In the genomic region with DNA sequence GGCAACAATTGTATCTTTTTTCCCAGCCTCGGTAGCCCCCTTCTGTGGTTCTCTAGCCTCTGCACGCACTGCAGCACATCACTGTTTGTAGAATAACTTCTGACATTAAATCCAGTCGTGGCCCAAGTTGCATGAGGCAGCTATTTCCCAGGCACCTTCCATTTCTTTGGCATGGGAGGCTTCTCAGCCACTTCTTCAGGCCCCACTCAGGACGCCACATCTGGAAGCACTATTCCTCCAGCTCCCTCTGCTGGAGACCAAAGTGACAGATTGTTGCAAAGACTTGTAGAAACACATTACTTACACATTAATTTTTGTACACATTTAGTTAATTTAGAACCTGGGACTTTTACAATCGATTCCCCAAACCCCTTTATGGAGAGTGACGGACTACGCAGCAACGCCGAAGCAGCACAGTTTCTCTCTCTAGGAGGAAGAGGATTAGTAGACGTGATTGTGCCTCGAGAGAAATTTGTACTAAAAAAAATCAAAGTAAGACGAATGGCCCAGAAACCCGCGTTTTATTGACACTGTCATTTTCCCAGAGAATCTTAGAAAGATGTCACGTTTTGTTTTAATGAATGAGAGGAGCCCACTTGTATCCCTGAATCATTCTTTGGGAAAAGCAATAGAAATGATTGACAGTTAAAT, we compare ENCODE assay signal across 1 cellular context.
TF ChIP-seq lines count a peak whose summit lies in the region.

No MANE protein-coding gene starts in this region.

TF ChIP-seq in HepG2, 621 proteins besides CTCF, POLR2A, EP300 and RAD21 (continued from another document and continues in another):
- TF ChIP-seq GATAD2A (CRISPR knock-in tag; IDR thresholded peaks at IDR 0.05) = peak; percentile 35; the same call in 1 of the 2 replicates
- no peak for TF ChIP-seq PAF1 (CRISPR knock-in tag; IDR thresholded peaks at IDR 0.05)
- TF ChIP-seq RNF2 (conservative IDR thresholded peaks at IDR 0.05; ENCODE audit: low read depth) = no peak
- TF ChIP-seq, protein P1, sequence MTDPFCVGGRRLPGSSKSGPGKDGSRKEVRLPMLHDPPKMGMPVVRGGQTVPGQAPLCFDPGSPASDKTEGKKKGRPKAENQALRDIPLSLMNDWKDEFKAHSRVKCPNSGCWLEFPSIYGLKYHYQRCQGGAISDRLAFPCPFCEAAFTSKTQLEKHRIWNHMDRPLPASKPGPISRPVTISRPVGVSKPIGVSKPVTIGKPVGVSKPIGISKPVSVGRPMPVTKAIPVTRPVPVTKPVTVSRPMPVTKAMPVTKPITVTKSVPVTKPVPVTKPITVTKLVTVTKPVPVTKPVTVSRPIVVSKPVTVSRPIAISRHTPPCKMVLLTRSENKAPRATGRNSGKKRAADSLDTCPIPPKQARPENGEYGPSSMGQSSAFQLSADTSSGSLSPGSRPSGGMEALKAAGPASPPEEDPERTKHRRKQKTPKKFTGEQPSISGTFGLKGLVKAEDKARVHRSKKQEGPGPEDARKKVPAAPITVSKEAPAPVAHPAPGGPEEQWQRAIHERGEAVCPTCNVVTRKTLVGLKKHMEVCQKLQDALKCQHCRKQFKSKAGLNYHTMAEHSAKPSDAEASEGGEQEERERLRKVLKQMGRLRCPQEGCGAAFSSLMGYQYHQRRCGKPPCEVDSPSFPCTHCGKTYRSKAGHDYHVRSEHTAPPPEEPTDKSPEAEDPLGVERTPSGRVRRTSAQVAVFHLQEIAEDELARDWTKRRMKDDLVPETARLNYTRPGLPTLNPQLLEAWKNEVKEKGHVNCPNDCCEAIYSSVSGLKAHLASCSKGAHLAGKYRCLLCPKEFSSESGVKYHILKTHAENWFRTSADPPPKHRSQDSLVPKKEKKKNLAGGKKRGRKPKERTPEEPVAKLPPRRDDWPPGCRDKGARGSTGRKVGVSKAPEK (CRISPR knock-in tag; IDR thresholded peaks at IDR 0.05; ENCODE audit: borderline replicate concordance) = no peak
- TF ChIP-seq ZNF101 (CRISPR knock-in tag; IDR thresholded peaks at IDR 0.05; ENCODE audit: borderline replicate concordance, low read depth) = no peak
- 0 out of 2 replicates have a peak, but pooled peaks have one; percentile 37 for TF ChIP-seq ZNF788 (CRISPR knock-in tag; IDR thresholded peaks at IDR 0.05; ENCODE audit: borderline replicate concordance)
- TF ChIP-seq, protein P2, sequence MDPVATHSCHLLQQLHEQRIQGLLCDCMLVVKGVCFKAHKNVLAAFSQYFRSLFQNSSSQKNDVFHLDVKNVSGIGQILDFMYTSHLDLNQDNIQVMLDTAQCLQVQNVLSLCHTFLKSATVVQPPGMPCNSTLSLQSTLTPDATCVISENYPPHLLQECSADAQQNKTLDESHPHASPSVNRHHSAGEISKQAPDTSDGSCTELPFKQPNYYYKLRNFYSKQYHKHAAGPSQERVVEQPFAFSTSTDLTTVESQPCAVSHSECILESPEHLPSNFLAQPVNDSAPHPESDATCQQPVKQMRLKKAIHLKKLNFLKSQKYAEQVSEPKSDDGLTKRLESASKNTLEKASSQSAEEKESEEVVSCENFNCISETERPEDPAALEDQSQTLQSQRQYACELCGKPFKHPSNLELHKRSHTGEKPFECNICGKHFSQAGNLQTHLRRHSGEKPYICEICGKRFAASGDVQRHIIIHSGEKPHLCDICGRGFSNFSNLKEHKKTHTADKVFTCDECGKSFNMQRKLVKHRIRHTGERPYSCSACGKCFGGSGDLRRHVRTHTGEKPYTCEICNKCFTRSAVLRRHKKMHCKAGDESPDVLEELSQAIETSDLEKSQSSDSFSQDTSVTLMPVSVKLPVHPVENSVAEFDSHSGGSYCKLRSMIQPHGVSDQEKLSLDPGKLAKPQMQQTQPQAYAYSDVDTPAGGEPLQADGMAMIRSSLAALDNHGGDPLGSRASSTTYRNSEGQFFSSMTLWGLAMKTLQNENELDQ (CRISPR knock-in tag; IDR thresholded peaks at IDR 0.05; ENCODE audit: borderline replicate concordance) = 0 out of 2 replicates have a peak, but pooled peaks have one; percentile 9
- TF ChIP-seq KDM5B (CRISPR knock-in tag; IDR thresholded peaks at IDR 0.05; ENCODE audit: borderline replicate concordance) = no peak
- no peak for TF ChIP-seq FOSL2 (CRISPR knock-in tag; IDR thresholded peaks at IDR 0.05)
- peak; percentile 52; the same call in 1 of the 2 replicates for TF ChIP-seq ZNF501 (CRISPR knock-in tag; IDR thresholded peaks at IDR 0.05)
- TF ChIP-seq ZNF747 (CRISPR knock-in tag; IDR thresholded peaks at IDR 0.05; ENCODE audit: borderline replicate concordance) = peak; percentile 48; the same call in 1 of the 2 replicates
- TF ChIP-seq HMGA1 (CRISPR knock-in tag; conservative IDR thresholded peaks at IDR 0.05) = no peak
- TF ChIP-seq, protein P3, sequence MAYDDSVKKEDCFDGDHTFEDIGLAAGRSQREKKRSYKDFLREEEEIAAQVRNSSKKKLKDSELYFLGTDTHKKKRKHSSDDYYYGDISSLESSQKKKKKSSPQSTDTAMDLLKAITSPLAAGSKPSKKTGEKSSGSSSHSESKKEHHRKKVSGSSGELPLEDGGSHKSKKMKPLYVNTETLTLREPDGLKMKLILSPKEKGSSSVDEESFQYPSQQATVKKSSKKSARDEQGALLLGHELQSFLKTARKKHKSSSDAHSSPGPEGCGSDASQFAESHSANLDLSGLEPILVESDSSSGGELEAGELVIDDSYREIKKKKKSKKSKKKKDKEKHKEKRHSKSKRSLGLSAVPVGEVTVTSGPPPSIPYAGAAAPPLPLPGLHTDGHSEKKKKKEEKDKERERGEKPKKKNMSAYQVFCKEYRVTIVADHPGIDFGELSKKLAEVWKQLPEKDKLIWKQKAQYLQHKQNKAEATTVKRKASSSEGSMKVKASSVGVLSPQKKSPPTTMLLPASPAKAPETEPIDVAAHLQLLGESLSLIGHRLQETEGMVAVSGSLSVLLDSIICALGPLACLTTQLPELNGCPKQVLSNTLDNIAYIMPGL (CRISPR knock-in tag; IDR thresholded peaks at IDR 0.05; ENCODE audit: borderline replicate concordance in 1 of 2, low read depth in 1 of 2) = peak in 1 of 2 experiments; percentile 57; a peak in 1 of 4 replicates
- TF ChIP-seq, protein P4, sequence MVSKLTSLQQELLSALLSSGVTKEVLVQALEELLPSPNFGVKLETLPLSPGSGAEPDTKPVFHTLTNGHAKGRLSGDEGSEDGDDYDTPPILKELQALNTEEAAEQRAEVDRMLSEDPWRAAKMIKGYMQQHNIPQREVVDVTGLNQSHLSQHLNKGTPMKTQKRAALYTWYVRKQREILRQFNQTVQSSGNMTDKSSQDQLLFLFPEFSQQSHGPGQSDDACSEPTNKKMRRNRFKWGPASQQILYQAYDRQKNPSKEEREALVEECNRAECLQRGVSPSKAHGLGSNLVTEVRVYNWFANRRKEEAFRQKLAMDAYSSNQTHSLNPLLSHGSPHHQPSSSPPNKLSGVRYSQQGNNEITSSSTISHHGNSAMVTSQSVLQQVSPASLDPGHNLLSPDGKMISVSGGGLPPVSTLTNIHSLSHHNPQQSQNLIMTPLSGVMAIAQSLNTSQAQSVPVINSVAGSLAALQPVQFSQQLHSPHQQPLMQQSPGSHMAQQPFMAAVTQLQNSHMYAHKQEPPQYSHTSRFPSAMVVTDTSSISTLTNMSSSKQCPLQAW (CRISPR knock-in tag; IDR thresholded peaks at IDR 0.05) = peak; percentile 22; the same call in 1 of the 2 replicates
- 0 out of 2 replicates have a peak, but pooled peaks have one; percentile 41 for TF ChIP-seq ZSCAN9 (CRISPR knock-in tag; IDR thresholded peaks at IDR 0.05; ENCODE audit: borderline replicate concordance)
- TF ChIP-seq ZNF644 (CRISPR knock-in tag; IDR thresholded peaks at IDR 0.05; ENCODE audit: low read depth) = no peak
- TF ChIP-seq ZNF335 (CRISPR knock-in tag; IDR thresholded peaks at IDR 0.05) = no peak
- TF ChIP-seq, protein P5, sequence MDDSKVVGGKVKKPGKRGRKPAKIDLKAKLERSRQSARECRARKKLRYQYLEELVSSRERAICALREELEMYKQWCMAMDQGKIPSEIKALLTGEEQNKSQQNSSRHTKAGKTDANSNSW (CRISPR knock-in tag; IDR thresholded peaks at IDR 0.05; ENCODE audit: borderline replicate concordance) = no peak
- no peak for TF ChIP-seq YEATS2 (CRISPR knock-in tag; IDR thresholded peaks at IDR 0.05; ENCODE audit: borderline replicate concordance)
- no peak for TF ChIP-seq FOXO1 (CRISPR knock-in tag; IDR thresholded peaks at IDR 0.05)
- TF ChIP-seq ZSCAN31 (CRISPR knock-in tag; IDR thresholded peaks at IDR 0.05; ENCODE audit: low read depth) = 0 out of 2 replicates have a peak, but pooled peaks have one; percentile 26
- TF ChIP-seq POLR2AphosphoS5 (IDR thresholded peaks at IDR 0.05; ENCODE audit: low read depth, low read length) = no peak
- TF ChIP-seq, protein P6, sequence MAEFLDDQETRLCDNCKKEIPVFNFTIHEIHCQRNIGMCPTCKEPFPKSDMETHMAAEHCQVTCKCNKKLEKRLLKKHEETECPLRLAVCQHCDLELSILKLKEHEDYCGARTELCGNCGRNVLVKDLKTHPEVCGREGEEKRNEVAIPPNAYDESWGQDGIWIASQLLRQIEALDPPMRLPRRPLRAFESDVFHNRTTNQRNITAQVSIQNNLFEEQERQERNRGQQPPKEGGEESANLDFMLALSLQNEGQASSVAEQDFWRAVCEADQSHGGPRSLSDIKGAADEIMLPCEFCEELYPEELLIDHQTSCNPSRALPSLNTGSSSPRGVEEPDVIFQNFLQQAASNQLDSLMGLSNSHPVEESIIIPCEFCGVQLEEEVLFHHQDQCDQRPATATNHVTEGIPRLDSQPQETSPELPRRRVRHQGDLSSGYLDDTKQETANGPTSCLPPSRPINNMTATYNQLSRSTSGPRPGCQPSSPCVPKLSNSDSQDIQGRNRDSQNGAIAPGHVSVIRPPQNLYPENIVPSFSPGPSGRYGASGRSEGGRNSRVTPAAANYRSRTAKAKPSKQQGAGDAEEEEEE (CRISPR knock-in tag; IDR thresholded peaks at IDR 0.05; ENCODE audit: borderline replicate concordance) = no peak
- TF ChIP-seq, protein P7, sequence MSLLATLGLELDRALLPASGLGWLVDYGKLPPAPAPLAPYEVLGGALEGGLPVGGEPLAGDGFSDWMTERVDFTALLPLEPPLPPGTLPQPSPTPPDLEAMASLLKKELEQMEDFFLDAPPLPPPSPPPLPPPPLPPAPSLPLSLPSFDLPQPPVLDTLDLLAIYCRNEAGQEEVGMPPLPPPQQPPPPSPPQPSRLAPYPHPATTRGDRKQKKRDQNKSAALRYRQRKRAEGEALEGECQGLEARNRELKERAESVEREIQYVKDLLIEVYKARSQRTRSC (CRISPR knock-in tag; IDR thresholded peaks at IDR 0.05; ENCODE audit: low read depth) = no peak
- TF ChIP-seq SOX6 (IDR thresholded peaks at IDR 0.05) = no peak
- 0 out of 2 replicates have a peak, but pooled peaks have one; percentile 10 for TF ChIP-seq SOX6 (CRISPR knock-in tag; IDR thresholded peaks at IDR 0.05)
- TF ChIP-seq SALL1 (CRISPR knock-in tag; IDR thresholded peaks at IDR 0.05) = 0 out of 2 replicates have a peak, but pooled peaks have one; percentile 21
- 0 out of 2 replicates have a peak, but pooled peaks have one; percentile 36 for TF ChIP-seq ZBTB7B (CRISPR knock-in tag; IDR thresholded peaks at IDR 0.05)
- TF ChIP-seq ZNF329 (CRISPR knock-in tag; IDR thresholded peaks at IDR 0.05; ENCODE audit: low read depth) = no peak
- TF ChIP-seq, protein P8, sequence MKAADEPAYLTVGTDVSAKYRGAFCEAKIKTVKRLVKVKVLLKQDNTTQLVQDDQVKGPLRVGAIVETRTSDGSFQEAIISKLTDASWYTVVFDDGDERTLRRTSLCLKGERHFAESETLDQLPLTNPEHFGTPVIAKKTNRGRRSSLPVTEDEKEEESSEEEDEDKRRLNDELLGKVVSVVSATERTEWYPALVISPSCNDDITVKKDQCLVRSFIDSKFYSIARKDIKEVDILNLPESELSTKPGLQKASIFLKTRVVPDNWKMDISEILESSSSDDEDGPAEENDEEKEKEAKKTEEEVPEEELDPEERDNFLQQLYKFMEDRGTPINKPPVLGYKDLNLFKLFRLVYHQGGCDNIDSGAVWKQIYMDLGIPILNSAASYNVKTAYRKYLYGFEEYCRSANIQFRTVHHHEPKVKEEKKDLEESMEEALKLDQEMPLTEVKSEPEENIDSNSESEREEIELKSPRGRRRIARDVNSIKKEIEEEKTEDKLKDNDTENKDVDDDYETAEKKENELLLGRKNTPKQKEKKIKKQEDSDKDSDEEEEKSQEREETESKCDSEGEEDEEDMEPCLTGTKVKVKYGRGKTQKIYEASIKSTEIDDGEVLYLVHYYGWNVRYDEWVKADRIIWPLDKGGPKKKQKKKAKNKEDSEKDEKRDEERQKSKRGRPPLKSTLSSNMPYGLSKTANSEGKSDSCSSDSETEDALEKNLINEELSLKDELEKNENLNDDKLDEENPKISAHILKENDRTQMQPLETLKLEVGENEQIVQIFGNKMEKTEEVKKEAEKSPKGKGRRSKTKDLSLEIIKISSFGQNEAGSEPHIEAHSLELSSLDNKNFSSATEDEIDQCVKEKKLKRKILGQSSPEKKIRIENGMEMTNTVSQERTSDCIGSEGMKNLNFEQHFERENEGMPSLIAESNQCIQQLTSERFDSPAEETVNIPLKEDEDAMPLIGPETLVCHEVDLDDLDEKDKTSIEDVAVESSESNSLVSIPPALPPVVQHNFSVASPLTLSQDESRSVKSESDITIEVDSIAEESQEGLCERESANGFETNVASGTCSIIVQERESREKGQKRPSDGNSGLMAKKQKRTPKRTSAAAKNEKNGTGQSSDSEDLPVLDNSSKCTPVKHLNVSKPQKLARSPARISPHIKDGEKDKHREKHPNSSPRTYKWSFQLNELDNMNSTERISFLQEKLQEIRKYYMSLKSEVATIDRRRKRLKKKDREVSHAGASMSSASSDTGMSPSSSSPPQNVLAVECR (CRISPR knock-in tag; IDR thresholded peaks at IDR 0.05; ENCODE audit: borderline replicate concordance) = no peak
- no peak for TF ChIP-seq ZFAT (CRISPR knock-in tag; conservative IDR thresholded peaks at IDR 0.05)
- TF ChIP-seq NFE2 (CRISPR knock-in tag; IDR thresholded peaks at IDR 0.05) = 0 out of 2 replicates have a peak, but pooled peaks have one; percentile 11
- TF ChIP-seq TBX2 (CRISPR knock-in tag; IDR thresholded peaks at IDR 0.05; ENCODE audit: borderline replicate concordance) = peak; percentile 31; the same call in 1 of the 2 replicates
- TF ChIP-seq SMC3 (IDR thresholded peaks at IDR 0.05; ENCODE audit: low read length) = peak; percentile 93
